Comparison of ENCODE assay signal across 10 cellular contexts in genomic region chr21:44911066-44911383, GRCh38. TPM values are rescaled to one million over a fixed set of nuclear protein-coding genes. Genes with fewer than 3 reads are reported as not detected.
DNase-seq lines count a peak whose midpoint lies in the region; ATAC-seq and TF ChIP-seq lines count a peak whose summit lies in the region.
"Had no signal": no experiment of that assay in that cellular context is flagged by ENCODE, and none has a peak within 500 bp of the region (broad histone marks: within the 10 kb centered on the region; RNA-seq: fewer than 3 reads in every experiment).

No MANE protein-coding gene starts in this region.

- CTCF ChIA-PET in activated naive CD4-positive, alpha-beta T cell treated with anti-CD3 and anti-CD28 coated beads, Interleukin-2, amount 10 ng/mL, durations not matched to agents 7 days and 5 days (lab: Charles Lee) = interaction anchor here (0.7 to 3.2 kb wide), 9 partner anchors 9 to 110 kb away, joined by 3 to 16 read pairs (median 4); partner anchors contain the start of genes ITGB2 and UBE2G2
- CTCF ChIA-PET in activated CD4-positive, alpha-beta memory T cell treated with anti-CD3 and anti-CD28 coated beads for 36 hours (lab: Charles Lee) = interaction anchor here (0.8 to 5.9 kb wide), 12 partner anchors 10 to 400 kb away, joined by 3 to 42 read pairs (median 6); partner anchors contain the start of genes ITGB2 and UBE2G2

- no peaks in the 10 kb centered on the region for H3K36me3 ChIP-seq in right lobe of liver
- peaks cover 49% of the 10 kb centered on the region for H3K36me3 ChIP-seq in thymus (ENCODE audit: control insufficient read depth, insufficient read depth)

- intact Hi-C loops in activated CD4-positive, alpha-beta memory T cell treated with anti-CD3 and anti-CD28 coated beads for 36 hours (cut with micrococcal nuclease) = no loop called here
- intact Hi-C loops in right lobe of liver (cut with DNase I) = no loop called here

- ATAC-seq in right lobe of liver (no peak), HG02852 (IDR thresholded peaks at IDR 0.05; ENCODE audit: unreplicated experiment) (no peak), GM21717 (IDR thresholded peaks at IDR 0.05; ENCODE audit: unreplicated experiment) (no peak)

- H3K36me3 Mint-ChIP-seq in activated naive CD4-positive, alpha-beta T cell treated with anti-CD3 and anti-CD28 coated beads, Interleukin-2, amount 10 ng/mL, durations not matched to agents 7 days and 5 days = peaks cover 44% of the 10 kb centered on the region
- peaks cover 31% of the 10 kb centered on the region for H3K36me3 Mint-ChIP-seq in activated CD4-positive, alpha-beta memory T cell treated with anti-CD3 and anti-CD28 coated beads for 36 hours

- H3K4me3 ChIP-seq in right lobe of liver = no peak overlapping the region
- peak overlapping the region; percentile 28 for H3K4me3 ChIP-seq in thymus (ENCODE audit: low read length)
- H3K4me3 ChIP-seq: hepatocyte had no signal

- TF ChIP-seq POLR2A in right lobe of liver (IDR thresholded peaks at IDR 0.05) = no peak

- H3K27me3 ChIP-seq in right lobe of liver (no peaks in the 10 kb centered on the region), thymus (ENCODE audit: control insufficient read depth, insufficient read depth) (no peaks in the 10 kb centered on the region)

- no peak for DNase-seq in activated naive CD4-positive, alpha-beta T cell treated with anti-CD3 and anti-CD28 coated beads, Interleukin-2, amount 10 ng/mL, durations not matched to agents 7 days and 5 days
- DNase-seq in activated naive CD4-positive, alpha-beta T cell treated with anti-CD3 and anti-CD28 coated beads, Interleukin-2, amount 50 U/mL, for 16 hours = no peak
- DNase-seq in activated CD4-positive, alpha-beta memory T cell treated with anti-CD3 and anti-CD28 coated beads for 36 hours = no peak
- DNase-seq in right lobe of liver (no peak), GF-D8 (lab: John Stamatoyannopoulos, UW) (no peak)

- no peaks in the 10 kb centered on the region for H3K9me3 ChIP-seq in right lobe of liver
- peaks cover 1% of the 10 kb centered on the region for H3K9me3 ChIP-seq in thymus (ENCODE audit: control insufficient read depth)

- POLR2A ChIA-PET in activated CD4-positive, alpha-beta memory T cell treated with anti-CD3 and anti-CD28 coated beads for 36 hours (lab: Charles Lee) = interaction anchor here (0.6 to 4.6 kb wide), 4 partner anchors 13 to 166 kb away, joined by 3 to 36 read pairs (median 4); no protein-coding TSS in a partner anchor

- no peaks in the 10 kb centered on the region for H3K27me3 Mint-ChIP-seq in activated naive CD4-positive, alpha-beta T cell treated with anti-CD3 and anti-CD28 coated beads, Interleukin-2, amount 10 ng/mL, durations not matched to agents 7 days and 5 days
- H3K27me3 Mint-ChIP-seq in activated CD4-positive, alpha-beta memory T cell treated with anti-CD3 and anti-CD28 coated beads for 36 hours = no peaks in the 10 kb centered on the region

- 48% methylated on average over 10 of the region's 10 CpGs for WGBS in right lobe of liver (ENCODE audit: insufficient coverage, low coverage, low lambda C conversion rate, missing lambda C conversion rate)
- WGBS in thymus = 45% methylated on average over 10 of the region's 10 CpGs

- H3K27ac ChIP-seq in right lobe of liver = peak overlapping the region in 2 of 3 donors; percentile 92 to 97
- peak overlapping the region; percentile 92 for H3K27ac ChIP-seq in thymus (ENCODE audit: low read depth)
- H3K27ac ChIP-seq: hepatocyte, KMS-11 had no signal

- H3K27ac Mint-ChIP-seq in activated naive CD4-positive, alpha-beta T cell treated with anti-CD3 and anti-CD28 coated beads, Interleukin-2, amount 10 ng/mL, durations not matched to agents 7 days and 5 days = peak overlapping the region; percentile 92
- peak overlapping the region; percentile 93 for H3K27ac Mint-ChIP-seq in activated CD4-positive, alpha-beta memory T cell treated with anti-CD3 and anti-CD28 coated beads for 36 hours

- H3K4me1 ChIP-seq in right lobe of liver (peaks cover 2 to 49% (median 26%) of the 10 kb centered on the region in 4 donors), thymus (ENCODE audit: control insufficient read depth, insufficient read depth, low read length) (peaks cover 60% of the 10 kb centered on the region)

- H3K4me3 Mint-ChIP-seq in activated naive CD4-positive, alpha-beta T cell treated with anti-CD3 and anti-CD28 coated beads, Interleukin-2, amount 10 ng/mL, durations not matched to agents 7 days and 5 days = peak overlapping the region; percentile 74
- peak overlapping the region; percentile 58 for H3K4me3 Mint-ChIP-seq in activated CD4-positive, alpha-beta memory T cell treated with anti-CD3 and anti-CD28 coated beads for 36 hours

- TF ChIP-seq CTCF in right lobe of liver (IDR thresholded peaks at IDR 0.05) = no peak

- no peaks in the 10 kb centered on the region for H3K9me3 Mint-ChIP-seq in activated naive CD4-positive, alpha-beta T cell treated with anti-CD3 and anti-CD28 coated beads, Interleukin-2, amount 10 ng/mL, durations not matched to agents 7 days and 5 days
- H3K9me3 Mint-ChIP-seq in activated CD4-positive, alpha-beta memory T cell treated with anti-CD3 and anti-CD28 coated beads for 36 hours = no peaks in the 10 kb centered on the region

- peaks cover 67% of the 10 kb centered on the region for H3K4me1 Mint-ChIP-seq in activated naive CD4-positive, alpha-beta T cell treated with anti-CD3 and anti-CD28 coated beads, Interleukin-2, amount 10 ng/mL, durations not matched to agents 7 days and 5 days
- peaks cover 58% of the 10 kb centered on the region for H3K4me1 Mint-ChIP-seq in activated CD4-positive, alpha-beta memory T cell treated with anti-CD3 and anti-CD28 coated beads for 36 hours (ENCODE audit: low read depth)

RNA-seq across cellular contexts. Expression of gene ITGB2, which starts 9.7 kb away (rescaled TPM):
- total RNA-seq in activated CD4-positive, alpha-beta memory T cell treated with anti-CD3 and anti-CD28 coated beads for 36 hours = 100 to 1,000 TPM; 242 to 247 TPM
- total RNA-seq in right lobe of liver = 10 to 100 TPM; 12.9 to 61.8 (median 36.6) TPM
- 104 TPM for polyA plus RNA-seq in thymus

RNA-seq across cellular contexts. Expression of gene SLX9, which starts 28.8 kb away (rescaled TPM):
- 10 to 100 TPM; 60.7 to 64.6 TPM for total RNA-seq in activated CD4-positive, alpha-beta memory T cell treated with anti-CD3 and anti-CD28 coated beads for 36 hours
- 10 to 100 TPM; 15.0 to 27.9 (median 17.1) TPM for total RNA-seq in right lobe of liver
- polyA plus RNA-seq in thymus = 28.4 TPM

RNA-seq across cellular contexts. Expression of gene PTTG1IP, which starts 37.5 kb away (rescaled TPM):
- 10 to 100 TPM; 43.0 to 44.4 TPM for total RNA-seq in activated CD4-positive, alpha-beta memory T cell treated with anti-CD3 and anti-CD28 coated beads for 36 hours
- 100 to 1,000 TPM in 3 of 6 experiments, 10 to 100 TPM in 3; 54.3 to 195 (median 140) TPM for total RNA-seq in right lobe of liver
- 138 TPM for polyA plus RNA-seq in thymus
